ENCODE assay signal across 1 cellular context in the genomic region with DNA sequence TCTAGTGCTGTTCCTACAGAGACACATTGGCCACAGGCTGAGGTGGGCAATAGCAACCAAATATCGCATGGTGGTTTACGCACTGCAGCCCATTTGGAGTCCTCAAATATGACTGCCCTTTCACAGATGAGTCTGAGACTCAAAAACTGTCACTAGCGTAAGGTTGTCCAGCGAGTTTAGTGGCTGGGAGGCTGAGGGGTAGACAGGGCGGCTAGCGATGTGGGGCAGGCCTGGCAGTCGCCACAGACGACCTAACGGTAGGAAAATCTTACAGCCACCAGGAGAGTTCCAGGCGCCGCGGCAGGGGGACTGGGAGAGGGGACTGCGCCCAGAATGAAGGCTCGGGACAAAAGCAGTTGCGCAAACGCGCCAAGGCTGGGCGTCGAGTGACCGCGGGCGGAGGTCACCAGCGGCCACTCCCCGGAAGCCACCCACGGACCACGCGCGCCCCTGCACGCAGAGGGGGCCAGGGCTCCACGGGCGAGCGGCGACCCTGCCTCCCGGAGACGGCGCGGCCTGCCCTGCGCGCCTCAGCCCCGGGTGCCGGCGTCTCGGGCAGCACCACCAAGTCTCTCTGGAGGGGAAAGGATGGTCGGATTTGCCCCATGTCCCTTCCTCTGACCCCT.
TF ChIP-seq lines count a peak whose summit lies in the region.

No MANE protein-coding gene starts in this region.

TF ChIP-seq in K562, 482 proteins besides CTCF, POLR2A, EP300 and RAD21 (continued from another document):
- TF ChIP-seq, protein P1, sequence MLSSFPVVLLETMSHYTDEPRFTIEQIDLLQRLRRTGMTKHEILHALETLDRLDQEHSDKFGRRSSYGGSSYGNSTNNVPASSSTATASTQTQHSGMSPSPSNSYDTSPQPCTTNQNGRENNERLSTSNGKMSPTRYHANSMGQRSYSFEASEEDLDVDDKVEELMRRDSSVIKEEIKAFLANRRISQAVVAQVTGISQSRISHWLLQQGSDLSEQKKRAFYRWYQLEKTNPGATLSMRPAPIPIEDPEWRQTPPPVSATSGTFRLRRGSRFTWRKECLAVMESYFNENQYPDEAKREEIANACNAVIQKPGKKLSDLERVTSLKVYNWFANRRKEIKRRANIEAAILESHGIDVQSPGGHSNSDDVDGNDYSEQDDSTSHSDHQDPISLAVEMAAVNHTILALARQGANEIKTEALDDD (IDR thresholded peaks at IDR 0.05) = no peak
- TF ChIP-seq NFIC (IDR thresholded peaks at IDR 0.05) (0 out of 2 replicates have a peak, but pooled peaks have one; percentile 4), LCOR (CRISPR knock-in tag; IDR thresholded peaks at IDR 0.05) (no peak), ZBTB8A (IDR thresholded peaks at IDR 0.05; ENCODE audit: partially characterized antibody) (no peak)
TF ChIP-seq in K562: peak in this region for 80.
